Comparison of ENCODE assay signal across 22 cellular contexts in the genomic region with DNA sequence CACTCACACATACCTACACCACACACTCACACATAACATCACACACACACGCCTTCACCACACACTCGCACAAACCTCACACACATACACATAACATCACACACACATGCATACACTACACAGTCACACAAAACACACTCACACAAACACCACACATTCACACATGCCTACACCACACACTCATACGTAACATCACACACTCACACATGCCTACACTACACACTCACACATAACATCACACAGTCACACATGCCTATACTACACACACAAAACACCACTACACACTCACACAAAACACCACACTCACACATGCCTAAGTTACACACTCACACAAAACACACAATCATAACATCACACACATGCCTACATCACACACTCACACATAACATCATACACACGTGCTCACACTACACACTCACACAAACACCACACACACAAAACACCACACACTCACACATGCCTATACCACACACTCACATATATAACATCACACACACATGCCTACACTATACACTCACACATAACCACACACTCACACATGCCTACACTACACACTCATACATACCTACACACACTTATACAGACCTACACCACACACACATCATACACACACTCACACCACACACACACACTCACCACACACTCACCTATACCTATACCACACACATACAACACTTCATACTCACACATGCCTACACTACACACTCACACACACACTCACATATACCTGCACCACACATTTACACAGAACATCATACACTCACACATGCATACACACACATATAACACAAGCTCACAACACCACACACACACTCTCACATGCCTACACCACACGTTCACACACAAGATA.
DNase-seq lines count a peak whose midpoint lies in the region; ATAC-seq, FAIRE-seq and TF ChIP-seq lines count a peak whose summit lies in the region.
"Had no signal": no experiment of that assay in that cellular context is flagged by ENCODE, and none has a peak within 500 bp of the region (broad histone marks: within the 10 kb centered on the region; RNA-seq: fewer than 3 reads in every experiment).

No MANE protein-coding gene starts in this region.

- H3K9ac ChIP-seq in IMR-90 (ENCODE audit: low read depth, low read length) (no peak overlapping the region), neural cell (ENCODE audit: low read length) (peak overlapping the region; percentile 57)

- H4K20me1 ChIP-seq in IMR-90 (ENCODE audit: insufficient read depth, low read length) (no peaks in the 10 kb centered on the region), neural cell (ENCODE audit: insufficient read depth) (no peaks in the 10 kb centered on the region)

- H2AK5ac ChIP-seq in IMR-90 (ENCODE audit: low read depth, low read length) = no peak overlapping the region

- in situ Hi-C loops in IMR-90 (cut with MboI; ENCODE audit: low sequenced_read_pairs) = no loop called here

- no peak overlapping the region for H3K4ac ChIP-seq in IMR-90 (ENCODE audit: low read depth, low read length)

- H3K27ac ChIP-seq in IMR-90 (ENCODE audit: insufficient read depth, low read length) (no peak overlapping the region), cingulate gyrus (ENCODE audit: low read depth, low read length) (peak overlapping the region; percentile 34), neural cell (ENCODE audit: low read length) (peak overlapping the region; percentile 88)
- H3K27ac ChIP-seq: HL-60, RWPE1 had no signal

- no peak overlapping the region for H4K5ac ChIP-seq in IMR-90 (ENCODE audit: low read depth, low read length)

- H4K91ac ChIP-seq in IMR-90 (ENCODE audit: insufficient read depth, low read depth, low read length) = no peak overlapping the region

- H2BK20ac ChIP-seq in IMR-90 (ENCODE audit: low read depth, low read length) = no peak overlapping the region

- CTCF ChIA-PET in IMR-90 (lab: Yijun Ruan, JAX) = no interaction called here

- no peaks in the 10 kb centered on the region for H3K79me1 ChIP-seq in IMR-90 (ENCODE audit: low read depth in 1 of 2, low read length in 2 of 2)

- H3K79me2 ChIP-seq in neural cell (replicated peaks; ENCODE audit: insufficient read depth, low read length) = no peaks in the 10 kb centered on the region

- peak; percentile 87 for FAIRE-seq in GM12891 (lab: Jason Lieb, UNC)

- TF ChIP-seq POLR2A in GM12891 (IDR thresholded peaks at IDR 0.05; ENCODE audit: low read depth, low read length) = no peak
- no peak for TF ChIP-seq POLR2A in IMR-90 (IDR thresholded peaks at IDR 0.05; ENCODE audit: low read depth, low read length)

- no peak overlapping the region for H2BK120ac ChIP-seq in IMR-90 (ENCODE audit: low read depth, low read length)

- no peak overlapping the region for H2AK9ac ChIP-seq in IMR-90 (replicated peaks; ENCODE audit: low read depth, low read length, poor library complexity)

- H3K9me3 ChIP-seq in IMR-90 (ENCODE audit: control insufficient read depth, insufficient read depth, low read length) (peaks cover 8% of the 10 kb centered on the region), neural cell (ENCODE audit: low read length) (no peaks in the 10 kb centered on the region)

- TF ChIP-seq RAD21 in IMR-90 (IDR thresholded peaks at IDR 0.05; ENCODE audit: low read length) = no peak
- TF ChIP-seq RAD21 in neural cell (conservative IDR thresholded peaks at IDR 0.05) = no peak

- H3F3A ChIP-seq in neural cell (ENCODE audit: insufficient read depth, low read length, poor library complexity, severe bottlenecking) = peaks cover 20% of the 10 kb centered on the region

- H3K36me3 ChIP-seq in IMR-90 (ENCODE audit: control insufficient read depth, insufficient read depth, low read length) (no peaks in the 10 kb centered on the region), neural cell (ENCODE audit: insufficient read depth, low read length) (no peaks in the 10 kb centered on the region)

- no peak overlapping the region for H3K18ac ChIP-seq in IMR-90 (ENCODE audit: low read depth, low read length)

- H2BK15ac ChIP-seq in IMR-90 (ENCODE audit: low read depth, low read length) = no peak overlapping the region

- H3K23ac ChIP-seq in IMR-90 (ENCODE audit: low read depth, low read length) = no peak overlapping the region

- no TSS peak for BruUV-seq in IMR-90 (replicated peaks; lab: Mats Ljungman, UMichigan)

- H3K9me1 ChIP-seq in IMR-90 (ENCODE audit: insufficient read depth, low read length) = no peaks in the 10 kb centered on the region

- H2AFZ ChIP-seq in IMR-90 (replicated peaks; ENCODE audit: low read length, poor library complexity) = no peak overlapping the region
- no peak overlapping the region for H2AFZ ChIP-seq in neural cell (ENCODE audit: low read depth, low read length)

- no peak for ATAC-seq in IMR-90 (ENCODE audit: low read depth)
- ATAC-seq: HCT116, Panc1 had no signal

- DNase-seq in GM12891 (ENCODE audit: insufficient read length, low spot score) (no peak), IMR-90 (no peak), NCI-H146 treated with DMSO at 0.1 percent for 48 hours (lab: John Stamatoyannopoulos, UW; ENCODE audit: unreplicated experiment) (no peak), pons (ENCODE audit: low spot score) (no peak), HT-29 (ENCODE audit: low spot score) (no peak), NCI-H1436 treated with DMSO at 0.1 percent for 48 hours (lab: John Stamatoyannopoulos, UW) (no peak)
- DNase-seq: Calu3, DND-41, GOT3, KG1, MM.1S, NCI-H1694 treated with DMSO at 0.1 percent for 48 hours, NCI-H226, NCI-H510A, NCI-H69, SHP77 had no signal

- no peak for TF ChIP-seq EP300 in neural cell (conservative IDR thresholded peaks at IDR 0.05; ENCODE audit: poor library complexity, severe bottlenecking)

- no peak overlapping the region for H3K14ac ChIP-seq in IMR-90 (replicated peaks; ENCODE audit: low read depth, low read length)

- no peak overlapping the region for H3K56ac ChIP-seq in IMR-90 (ENCODE audit: extremely low read depth, insufficient read depth, low read length)

- no peaks in the 10 kb centered on the region for H3K4me1 ChIP-seq in IMR-90 (ENCODE audit: control insufficient read depth, insufficient read depth, low read length)

- no peaks in the 10 kb centered on the region for H3K27me3 ChIP-seq in IMR-90 (ENCODE audit: control insufficient read depth, insufficient read depth, low read length)
- H3K27me3 ChIP-seq in neural cell (ENCODE audit: insufficient read depth, low read depth, low read length) = no peaks in the 10 kb centered on the region

- dilution Hi-C loops in IMR-90 (cut with HindIII; ENCODE audit: low sequenced_read_pairs, unreplicated experiment) = no loop called here

- POLR2A ChIA-PET in IMR-90 (lab: Charles Lee; ENCODE audit: unreplicated experiment) = no interaction called here

- TF ChIP-seq CTCF in IMR-90 (conservative IDR thresholded peaks at IDR 0.05; ENCODE audit: low read depth, low read length) (no peak), neural cell (IDR thresholded peaks at IDR 0.05; ENCODE audit: poor library complexity, severe bottlenecking) (no peak)

- no peak overlapping the region for H4K8ac ChIP-seq in IMR-90 (ENCODE audit: low read depth in 2 of 2, low read length in 2 of 2)

- H3K4me2 ChIP-seq in IMR-90 (ENCODE audit: low read depth, low read length) = no peak overlapping the region
- H3K4me2 ChIP-seq in neural cell (ENCODE audit: low read length) = no peak overlapping the region

- H3K4me3 ChIP-seq in IMR-90 (ENCODE audit: insufficient read depth, low read depth, low read length) = no peak overlapping the region
- H3K4me3 ChIP-seq in neural cell (ENCODE audit: low read length) = peak overlapping the region; percentile 42

- no peaks in the 10 kb centered on the region for H3K9me2 ChIP-seq in neural cell (ENCODE audit: insufficient read depth, low read length)

- intact Hi-C loops in IMR-90 (cut with micrococcal nuclease) = loop anchor here (2.0 kb wide), 1 partner anchor 1509 kb away; no protein-coding TSS in a partner anchor

- peak overlapping the region; percentile 92 for H2BK5ac ChIP-seq in IMR-90 (ENCODE audit: low read depth, low read length, poor library complexity, severe bottlenecking)

- WGBS in IMR-90 (ENCODE audit: extremely low coverage in 2 of 2, insufficient read length in 1 of 2), 2 experiments = 69 to 100% methylated on average over 3 to 4 of the region's 5 CpGs

TF ChIP-seq in GM12891, 5 proteins besides CTCF, POLR2A, EP300 and RAD21:
- TF ChIP-seq PAX5 (IDR thresholded peaks at IDR 0.05; ENCODE audit: insufficient read depth, low read length, severe bottlenecking) (no peak), TAF1 (IDR thresholded peaks at IDR 0.05; ENCODE audit: low read depth, low read length) (no peak), POU2F2 (IDR thresholded peaks at IDR 0.05; ENCODE audit: low read depth, low read length) (no peak), POLR2AphosphoS5 (IDR thresholded peaks at IDR 0.05; ENCODE audit: low read depth, low read length) (no peak), SPI1 (IDR thresholded peaks at IDR 0.05; ENCODE audit: low read depth, low read length) (no peak)
TF ChIP-seq in GM12891: peak in this region for 0.

TF ChIP-seq in IMR-90, 13 proteins besides CTCF, POLR2A, EP300 and RAD21 (continues in another document):
- TF ChIP-seq MXI1 (IDR thresholded peaks at IDR 0.05; ENCODE audit: borderline replicate concordance, low read depth, low read length) (no peak), FOS (IDR thresholded peaks at IDR 0.05; ENCODE audit: low read depth, low read length) (no peak), SMC3 (IDR thresholded peaks at IDR 0.05; ENCODE audit: low read depth, low read length) (no peak), CEBPB (IDR thresholded peaks at IDR 0.05; ENCODE audit: low read depth, low read length) (no peak)
- TF ChIP-seq, protein P1, sequence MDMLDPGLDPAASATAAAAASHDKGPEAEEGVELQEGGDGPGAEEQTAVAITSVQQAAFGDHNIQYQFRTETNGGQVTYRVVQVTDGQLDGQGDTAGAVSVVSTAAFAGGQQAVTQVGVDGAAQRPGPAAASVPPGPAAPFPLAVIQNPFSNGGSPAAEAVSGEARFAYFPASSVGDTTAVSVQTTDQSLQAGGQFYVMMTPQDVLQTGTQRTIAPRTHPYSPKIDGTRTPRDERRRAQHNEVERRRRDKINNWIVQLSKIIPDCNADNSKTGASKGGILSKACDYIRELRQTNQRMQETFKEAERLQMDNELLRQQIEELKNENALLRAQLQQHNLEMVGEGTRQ (IDR thresholded peaks at IDR 0.05; ENCODE audit: low read depth, low read length) = no peak

TF ChIP-seq in neural cell, 6 proteins besides CTCF, POLR2A, EP300 and RAD21 (continues in another document):
- TF ChIP-seq POLR2AphosphoS5 (IDR thresholded peaks at IDR 0.05) (no peak), EZH2 (IDR thresholded peaks at IDR 0.05; ENCODE audit: borderline replicate concordance, insufficient read depth, low read length, poor library complexity, severe bottlenecking) (peak; percentile 56), TAF1 (IDR thresholded peaks at IDR 0.05; ENCODE audit: low read depth) (no peak)
